Comparison of ENCODE assay signal across 7 cellular contexts in the genomic region with DNA sequence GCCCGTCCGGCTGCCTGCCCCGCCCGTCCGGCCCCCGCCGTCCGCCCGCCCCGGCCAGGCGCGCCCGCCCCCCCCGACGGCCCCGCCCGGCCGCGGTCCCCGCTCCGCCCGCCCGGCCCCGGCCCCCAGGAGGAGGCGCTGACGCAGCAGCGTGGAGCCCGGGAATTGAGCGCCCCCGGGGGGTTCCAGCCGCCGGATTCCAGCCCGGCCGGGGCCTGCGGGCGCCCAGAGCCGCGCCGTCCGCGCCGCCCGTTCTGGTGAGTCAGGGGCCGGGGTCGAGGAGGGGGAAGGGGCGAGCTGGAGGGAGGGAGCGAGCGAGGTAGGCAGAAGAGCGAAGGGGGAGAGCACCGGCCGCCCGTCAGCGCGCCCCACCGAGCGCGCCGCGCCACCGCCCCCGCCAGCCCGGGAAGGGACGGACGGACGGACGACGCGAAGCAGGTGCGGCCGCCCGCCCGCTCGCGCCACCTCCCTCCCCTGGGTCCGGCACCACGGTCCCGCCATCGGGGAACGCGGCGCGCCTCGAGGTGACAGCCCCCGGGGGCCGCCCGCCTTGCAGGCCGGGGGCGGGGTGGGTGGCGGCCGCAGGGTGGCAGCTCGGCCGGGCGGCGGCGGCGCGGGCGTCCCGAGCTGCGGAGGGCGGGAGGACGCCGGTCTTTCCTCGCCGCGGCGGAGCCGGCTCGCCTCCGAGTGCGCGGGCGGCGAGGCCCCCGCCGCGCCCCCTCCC. TPM values are rescaled to one million over a fixed set of nuclear protein-coding genes. Genes with fewer than 3 reads are reported as not detected.
A peak's percentile ranks its signal among the peaks of the same experiment; 100 is the strongest.
DNase-seq lines count a peak whose midpoint lies in the region; ATAC-seq and TF ChIP-seq lines count a peak whose summit lies in the region.

No MANE protein-coding gene starts in this region.

- H3K4me1 Mint-ChIP-seq in naive thymus-derived CD4-positive, alpha-beta T cell, result peaks cover 46 to 64% (median 59%) of the 10 kb centered on the region in 7 donors

- no peak for DNase-seq in HAP-1 (ENCODE audit: low spot score in 2 of 2)
- DNase-seq in NCI-H2171 treated with DMSO at 0.1 percent for 48 hours (lab: John Stamatoyannopoulos, UW), result peak; percentile 64
- no peak for DNase-seq in dorsolateral prefrontal cortex
- DNase-seq in naive thymus-derived CD4-positive, alpha-beta T cell, result peak in 2 of 9 donors; percentile 32 to 48
- DNase-seq in activated effector memory CD4-positive, alpha-beta T cell treated with Interleukin-2 at 50 U/mL for 16 hours, result no peak
- DNase-seq in NCI-H187 (lab: John Stamatoyannopoulos, UW), result no peak

- in situ Hi-C loops in HAP-1 (cut with MboI; ENCODE audit: low sequenced_read_pairs), result no loop called here

- no peaks in the 10 kb centered on the region for H3K36me3 ChIP-seq in HAP-1 (replicated peaks)
- H3K36me3 ChIP-seq in naive thymus-derived CD4-positive, alpha-beta T cell (ENCODE audit: control insufficient read depth in 2 of 3, insufficient read depth in 3 of 3, low read length in 3 of 3), result no peaks in the 10 kb centered on the region

- H3K4me3 Mint-ChIP-seq in naive thymus-derived CD4-positive, alpha-beta T cell, result peak overlapping the region in 8 of 10 donors; percentile 84 to 99 (median 90)

- H3K27ac Mint-ChIP-seq in naive thymus-derived CD4-positive, alpha-beta T cell, result peak overlapping the region in 2 of 9 donors; percentile 34 to 88

- POLR2A ChIA-PET in naive thymus-derived CD4-positive, alpha-beta T cell (lab: Charles Lee), result interaction anchor here (0.7 to 5.3 kb wide), 11 partner anchors 11 to 134 kb away, joined by 3 to 90 read pairs (median 5); a partner anchor contains a TSS

- H3K4me3 ChIP-seq in HAP-1 (peak overlapping the region; percentile 63), dorsolateral prefrontal cortex (peak overlapping the region in 58 of 59 donors; percentile 46 to 94 (median 82))
- peak overlapping the region; percentile 41 for H3K4me3 ChIP-seq in naive thymus-derived CD4-positive, alpha-beta T cell (ENCODE audit: low read length)

- H3K27me3 ChIP-seq in HAP-1 (ENCODE audit: low read depth) (peaks cover 7% of the 10 kb centered on the region), dorsolateral prefrontal cortex (peaks cover 0 to 8% (median 0%) of the 10 kb centered on the region in 45 donors)
- peaks cover 0 to 5% of the 10 kb centered on the region in 2 donors for H3K27me3 ChIP-seq in naive thymus-derived CD4-positive, alpha-beta T cell (ENCODE audit: control insufficient read depth in 2 of 2, insufficient read depth in 2 of 2, low read length in 2 of 2)

- H3K9me3 ChIP-seq in HAP-1, result no peaks in the 10 kb centered on the region
- no peaks in the 10 kb centered on the region for H3K9me3 ChIP-seq in naive thymus-derived CD4-positive, alpha-beta T cell (ENCODE audit: control insufficient read depth in 2 of 3, low read length in 3 of 3)

- peaks cover 46% of the 10 kb centered on the region for H3K4me1 ChIP-seq in HAP-1
- H3K4me1 ChIP-seq in naive thymus-derived CD4-positive, alpha-beta T cell (ENCODE audit: control insufficient read depth in 2 of 2, insufficient read depth in 2 of 2, low read length in 2 of 2), result peaks cover 20 to 44% of the 10 kb centered on the region in 2 donors

- peak in 1 of 56 donors; percentile 5 for TF ChIP-seq CTCF in dorsolateral prefrontal cortex (IDR thresholded peaks at IDR 0.05 in 54 of 56, conservative IDR thresholded peaks at IDR 0.05 in 2 of 56; ENCODE audit: low read depth in 1 of 56, partially characterized antibody in 56 of 56)

- peak; percentile 45 for ATAC-seq in GM18517 (IDR thresholded peaks at IDR 0.05; ENCODE audit: unreplicated experiment)
- ATAC-seq in naive thymus-derived CD4-positive, alpha-beta T cell, result peak; percentile 66

- no peaks in the 10 kb centered on the region for H3K9me3 Mint-ChIP-seq in naive thymus-derived CD4-positive, alpha-beta T cell

- intact Hi-C loops in dorsolateral prefrontal cortex (cut with DNase I), result loop anchor here in 1 of 2 donors (10.0 kb wide), 1 partner anchor 124 kb away; a partner anchor contains a TSS
- intact Hi-C loops in naive thymus-derived CD4-positive, alpha-beta T cell (cut with micrococcal nuclease), result loop anchor here (1.0 to 5.0 kb wide), 6 partner anchors 30 to 236 kb away; a partner anchor contains a TSS

- H3K27ac ChIP-seq in dorsolateral prefrontal cortex, result peak overlapping the region in 35 of 59 donors; percentile 33 to 90 (median 71)
- H3K27ac ChIP-seq in naive thymus-derived CD4-positive, alpha-beta T cell (ENCODE audit: low read depth, low read length), result peak overlapping the region; percentile 77

- CTCF ChIA-PET in naive thymus-derived CD4-positive, alpha-beta T cell (lab: Charles Lee), result interaction anchor here (0.5 to 2.3 kb wide), 8 partner anchors 12 to 257 kb away, joined by 3 to 14 read pairs (median 4); no protein-coding TSS in a partner anchor

- H3K36me3 Mint-ChIP-seq in naive thymus-derived CD4-positive, alpha-beta T cell, result peaks cover 0 to 12% (median 0%) of the 10 kb centered on the region in 5 donors

- H3K27me3 Mint-ChIP-seq in naive thymus-derived CD4-positive, alpha-beta T cell, result peaks cover 15 to 63% (median 22%) of the 10 kb centered on the region in 5 donors

RNA-seq across cellular contexts. Expression of a gene that starts 0.4 kb away (rescaled TPM):
- 10 to 100 TPM; 16.2 to 33.8 (median 21.3) TPM for total RNA-seq in dorsolateral prefrontal cortex
- 10 to 100 TPM; 28.4 to 48.8 (median 31.2) TPM for total RNA-seq in naive thymus-derived CD4-positive, alpha-beta T cell
- polyA plus RNA-seq in naive thymus-derived CD4-positive, alpha-beta T cell, result 1 to 10 TPM; 2.2 to 3.9 TPM

RNA-seq across cellular contexts. Expression of a gene that starts 29.6 kb away (rescaled TPM):
- total RNA-seq in dorsolateral prefrontal cortex, result 1 to 10 TPM; 2.2 to 8.4 (median 3.9) TPM
- 10 to 100 TPM in 3 of 5 experiments, 1 to 10 TPM in 2; 7.3 to 12.5 (median 10.8) TPM for total RNA-seq in naive thymus-derived CD4-positive, alpha-beta T cell
- 1 to 10 TPM in 1 of 2 donors, under 1 TPM in 1; 0.83 to 1.4 TPM for polyA plus RNA-seq in naive thymus-derived CD4-positive, alpha-beta T cell

RNA-seq across cellular contexts. Expression of a gene that starts 35.6 kb away (rescaled TPM):
- total RNA-seq in dorsolateral prefrontal cortex, result 100 to 1,000 TPM in 22 of 120 experiments, 10 to 100 TPM in 98; 64.9 to 126 (median 91.0) TPM
- total RNA-seq in naive thymus-derived CD4-positive, alpha-beta T cell, result 10 to 100 TPM; 47.2 to 81.8 (median 64.7) TPM
- polyA plus RNA-seq in naive thymus-derived CD4-positive, alpha-beta T cell, result 10 to 100 TPM; 27.1 to 42.4 TPM

RNA-seq across cellular contexts. Expression of a gene that starts 58.7 kb away (rescaled TPM):
- total RNA-seq in dorsolateral prefrontal cortex, result 10 to 100 TPM; 11.7 to 44.5 (median 19.1) TPM
- total RNA-seq in naive thymus-derived CD4-positive, alpha-beta T cell, result 10 to 100 TPM in 1 of 5 experiments, 1 to 10 TPM in 4; 3.7 to 39.6 (median 6.2) TPM
- polyA plus RNA-seq in naive thymus-derived CD4-positive, alpha-beta T cell, result 1 to 10 TPM; 3.7 to 5.2 TPM
